In genomic region chr5:178627259-178627598, GRCh38 we compare ENCODE assay signal across 8 cellular contexts. TPM values are rescaled to one million over a fixed set of nuclear protein-coding genes. Genes with fewer than 3 reads are reported as not detected.
DNase-seq lines count a peak whose midpoint lies in the region; ATAC-seq and TF ChIP-seq lines count a peak whose summit lies in the region.

No MANE protein-coding gene starts in this region.

- no peak overlapping the region for H3K9ac ChIP-seq in KMS-11
- H3K9ac ChIP-seq in neural cell (ENCODE audit: low read length): peak overlapping the region; percentile 64

- no peaks in the 10 kb centered on the region for H3K27me3 ChIP-seq in CD4-positive, alpha-beta memory T cell (ENCODE audit: insufficient read depth, low read length)
- no peaks in the 10 kb centered on the region for H3K27me3 ChIP-seq in KMS-11 (ENCODE audit: insufficient read depth, low read depth)
- H3K27me3 ChIP-seq in neural cell (ENCODE audit: insufficient read depth, low read depth, low read length): no peaks in the 10 kb centered on the region

- peak overlapping the region; percentile 67 to 99 (median 73) for H3K4me3 Mint-ChIP-seq in CD4-positive, alpha-beta memory T cell

- peak overlapping the region; percentile 66; the same call in 1 of the 2 replicates for H2AFZ ChIP-seq in KMS-11 (ENCODE audit: low read depth)
- H2AFZ ChIP-seq in neural cell (ENCODE audit: low read depth, low read length): peak overlapping the region; percentile 100

- peak overlapping the region; percentile 98 for H3K27ac ChIP-seq in CD4-positive, alpha-beta memory T cell (ENCODE audit: low read depth, low read length)
- H3K27ac ChIP-seq in KMS-11 (no peak overlapping the region), coronary artery (peak overlapping the region; percentile 88 to 97), neural cell (ENCODE audit: low read length) (peak overlapping the region; percentile 59)

- peak overlapping the region; percentile 57 to 99 (median 81) for H3K27ac Mint-ChIP-seq in CD4-positive, alpha-beta memory T cell

- no peaks in the 10 kb centered on the region for H3K9me3 ChIP-seq in CD4-positive, alpha-beta memory T cell (ENCODE audit: control insufficient read depth in 1 of 2, low read length in 2 of 2)
- H3K9me3 ChIP-seq in neural cell (ENCODE audit: low read length): no peaks in the 10 kb centered on the region

- H4K20me1 ChIP-seq in KMS-11 (ENCODE audit: insufficient read depth) (no peaks in the 10 kb centered on the region), neural cell (ENCODE audit: insufficient read depth) (peaks cover 8% of the 10 kb centered on the region)

- no peak for TF ChIP-seq EP300 in neural cell (conservative IDR thresholded peaks at IDR 0.05; ENCODE audit: poor library complexity, severe bottlenecking)

- ATAC-seq in HG03135 (IDR thresholded peaks at IDR 0.05; ENCODE audit: unreplicated experiment) (no peak), GM19324 (IDR thresholded peaks at IDR 0.05; ENCODE audit: low FRiP score, unreplicated experiment) (no peak)

- H3K36me3 Mint-ChIP-seq in CD4-positive, alpha-beta memory T cell: peaks cover 9 to 25% of the 10 kb centered on the region in 2 donors

- no peak for DNase-seq in CD4-positive, alpha-beta memory T cell
- DNase-seq in coronary artery (ENCODE audit: low spot score): no peak
- DNase-seq in COR-L47 (lab: John Stamatoyannopoulos, UW): no peak
- no peak for DNase-seq in NCI-H2107 treated with DMSO at 0.1 percent for 48 hours (lab: John Stamatoyannopoulos, UW; ENCODE audit: unreplicated experiment)

- H3K4me2 ChIP-seq in KMS-11 (no peak overlapping the region), neural cell (ENCODE audit: low read length) (no peak overlapping the region)

- H3K9me2 ChIP-seq in neural cell (ENCODE audit: insufficient read depth, low read length): no peaks in the 10 kb centered on the region

- intact Hi-C loops in CD4-positive, alpha-beta memory T cell (cut with micrococcal nuclease): loop anchor here (1.0 to 10.0 kb wide), 9 partner anchors 103 to 1865 kb away; partner anchors contain the start of genes CNOT6, HNRNPH1, PHYKPL and RUFY1

- H3K4me3 ChIP-seq in CD4-positive, alpha-beta memory T cell (ENCODE audit: low read length in 2 of 2): peak overlapping the region in 1 of 2 donors; percentile 32
- H3K4me3 ChIP-seq in KMS-11 (IDR thresholded peaks at IDR 0.05; ENCODE audit: insufficient read depth, low read depth, low read length) (no peak overlapping the region), coronary artery (peak overlapping the region; percentile 90), neural cell (ENCODE audit: low read length) (peak overlapping the region; percentile 93)

- peaks cover 21 to 45% (median 30%) of the 10 kb centered on the region in 4 donors for H3K4me1 Mint-ChIP-seq in CD4-positive, alpha-beta memory T cell

- POLR2A ChIA-PET in CD4-positive, alpha-beta memory T cell (lab: Charles Lee; ENCODE audit: partially characterized antibody): interaction anchor here (0.5 to 2.0 kb wide), 9 partner anchors 11 to 923 kb away, joined by 3 to 8 read pairs (median 3); partner anchors contain the start of genes COL23A1, HNRNPAB, RUFY1 and ZNF354B

- no peaks in the 10 kb centered on the region for H3K27me3 Mint-ChIP-seq in CD4-positive, alpha-beta memory T cell

- peaks cover 5% of the 10 kb centered on the region for H3F3A ChIP-seq in neural cell (ENCODE audit: insufficient read depth, low read length, poor library complexity, severe bottlenecking)

- H3K79me2 ChIP-seq in KMS-11 (ENCODE audit: insufficient read depth, low read depth) (peaks cover 38% of the 10 kb centered on the region), neural cell (replicated peaks; ENCODE audit: insufficient read depth, low read length) (peaks cover 37% of the 10 kb centered on the region)

- CTCF ChIA-PET in CD4-positive, alpha-beta memory T cell (lab: Charles Lee; ENCODE audit: partially characterized antibody): no interaction called here

- peaks cover 9% of the 10 kb centered on the region for H3K36me3 ChIP-seq in CD4-positive, alpha-beta memory T cell (ENCODE audit: insufficient read depth, low read length)
- H3K36me3 ChIP-seq in KMS-11 (ENCODE audit: insufficient read depth) (no peaks in the 10 kb centered on the region), neural cell (ENCODE audit: insufficient read depth, low read length) (no peaks in the 10 kb centered on the region)

- peaks cover 37% of the 10 kb centered on the region for H3K4me1 ChIP-seq in CD4-positive, alpha-beta memory T cell (ENCODE audit: insufficient read depth, low read length)
- peaks cover 4% of the 10 kb centered on the region for H3K4me1 ChIP-seq in KMS-11 (ENCODE audit: low read depth, poor library complexity, severe bottlenecking)

- TF ChIP-seq CTCF in KMS-11 (conservative IDR thresholded peaks at IDR 0.05; ENCODE audit: low read depth, low read length) (no peak), coronary artery (IDR thresholded peaks at IDR 0.05) (no peak), neural cell (IDR thresholded peaks at IDR 0.05; ENCODE audit: poor library complexity, severe bottlenecking) (no peak)

- TF ChIP-seq RAD21 in neural cell (conservative IDR thresholded peaks at IDR 0.05): no peak

- H3K9me3 Mint-ChIP-seq in CD4-positive, alpha-beta memory T cell: peaks cover 0 to 2% (median 0%) of the 10 kb centered on the region in 8 donors

TF ChIP-seq in neural cell, 6 proteins besides CTCF, POLR2A, EP300 and RAD21:
- TF ChIP-seq SMC3 (conservative IDR thresholded peaks at IDR 0.05; ENCODE audit: poor library complexity) (no peak), MXI1 (conservative IDR thresholded peaks at IDR 0.05; ENCODE audit: poor library complexity, severe bottlenecking) (no peak), EZH2 (IDR thresholded peaks at IDR 0.05; ENCODE audit: borderline replicate concordance, insufficient read depth, low read length, poor library complexity, severe bottlenecking) (no peak), POLR2AphosphoS5 (IDR thresholded peaks at IDR 0.05) (no peak), TAF1 (IDR thresholded peaks at IDR 0.05; ENCODE audit: low read depth) (no peak)
- TF ChIP-seq, protein P1, sequence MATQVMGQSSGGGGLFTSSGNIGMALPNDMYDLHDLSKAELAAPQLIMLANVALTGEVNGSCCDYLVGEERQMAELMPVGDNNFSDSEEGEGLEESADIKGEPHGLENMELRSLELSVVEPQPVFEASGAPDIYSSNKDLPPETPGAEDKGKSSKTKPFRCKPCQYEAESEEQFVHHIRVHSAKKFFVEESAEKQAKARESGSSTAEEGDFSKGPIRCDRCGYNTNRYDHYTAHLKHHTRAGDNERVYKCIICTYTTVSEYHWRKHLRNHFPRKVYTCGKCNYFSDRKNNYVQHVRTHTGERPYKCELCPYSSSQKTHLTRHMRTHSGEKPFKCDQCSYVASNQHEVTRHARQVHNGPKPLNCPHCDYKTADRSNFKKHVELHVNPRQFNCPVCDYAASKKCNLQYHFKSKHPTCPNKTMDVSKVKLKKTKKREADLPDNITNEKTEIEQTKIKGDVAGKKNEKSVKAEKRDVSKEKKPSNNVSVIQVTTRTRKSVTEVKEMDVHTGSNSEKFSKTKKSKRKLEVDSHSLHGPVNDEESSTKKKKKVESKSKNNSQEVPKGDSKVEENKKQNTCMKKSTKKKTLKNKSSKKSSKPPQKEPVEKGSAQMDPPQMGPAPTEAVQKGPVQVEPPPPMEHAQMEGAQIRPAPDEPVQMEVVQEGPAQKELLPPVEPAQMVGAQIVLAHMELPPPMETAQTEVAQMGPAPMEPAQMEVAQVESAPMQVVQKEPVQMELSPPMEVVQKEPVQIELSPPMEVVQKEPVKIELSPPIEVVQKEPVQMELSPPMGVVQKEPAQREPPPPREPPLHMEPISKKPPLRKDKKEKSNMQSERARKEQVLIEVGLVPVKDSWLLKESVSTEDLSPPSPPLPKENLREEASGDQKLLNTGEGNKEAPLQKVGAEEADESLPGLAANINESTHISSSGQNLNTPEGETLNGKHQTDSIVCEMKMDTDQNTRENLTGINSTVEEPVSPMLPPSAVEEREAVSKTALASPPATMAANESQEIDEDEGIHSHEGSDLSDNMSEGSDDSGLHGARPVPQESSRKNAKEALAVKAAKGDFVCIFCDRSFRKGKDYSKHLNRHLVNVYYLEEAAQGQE (IDR thresholded peaks at IDR 0.05; ENCODE audit: borderline replicate concordance): no peak

RNA-seq across cellular contexts. Expression of gene CLK4, which starts 0.4 kb away (rescaled TPM):
- total RNA-seq in CD4-positive, alpha-beta memory T cell: 100 to 1,000 TPM; 121 to 125 TPM
- polyA plus RNA-seq in CD4-positive, alpha-beta memory T cell: 10 to 100 TPM; 11.8 to 22.4 TPM
- polyA plus RNA-seq in neural cell: 93.9 and 115 TPM in 2 replicates
- polyA minus RNA-seq in neural cell: 64.3 and 82.2 TPM in 2 replicates

RNA-seq across cellular contexts. Expression of gene COL23A1, which starts 37.0 kb away (rescaled TPM):
- total RNA-seq in CD4-positive, alpha-beta memory T cell: under 1 TPM; 0.17 to 0.25 TPM
- polyA plus RNA-seq in CD4-positive, alpha-beta memory T cell: not detected
- polyA plus RNA-seq in neural cell: 0.12 TPM in 1 of 2 replicates, not detected in the other
- polyA minus RNA-seq in neural cell: 0.24 TPM in 1 of 2 replicates, not detected in the other
